Comparison of ENCODE assay signal across 28 cellular contexts in the genomic region with DNA sequence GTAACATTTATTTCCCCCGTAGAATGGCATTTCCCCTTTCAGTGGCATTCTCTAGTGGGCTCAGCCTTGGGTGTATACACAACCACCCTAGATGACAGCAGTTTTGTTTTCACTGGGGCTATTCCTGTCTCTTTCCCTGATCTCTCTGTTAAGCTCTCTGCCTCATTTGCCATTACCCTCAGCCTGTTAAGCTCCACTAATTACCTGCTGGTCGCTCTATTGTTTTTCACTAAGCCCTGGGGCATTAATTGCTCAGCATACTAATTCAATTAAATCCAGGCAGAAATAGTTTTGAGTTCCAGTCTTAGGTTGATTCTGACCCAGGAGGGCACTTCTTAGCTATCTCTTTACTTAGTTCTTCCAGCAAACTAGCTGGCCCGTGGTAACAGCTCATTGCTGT.
"Had no signal": no experiment of that assay in that cellular context is flagged by ENCODE, and none has a peak within 500 bp of the region (broad histone marks: within the 10 kb centered on the region; RNA-seq: fewer than 3 reads in every experiment).

No MANE protein-coding gene starts in this region.

- H3K36me3 Mint-ChIP-seq: stimulated activated effector memory CD8-positive, alpha-beta T cell treated with anti-CD3 and anti-CD28 coated beads, Interleukin-12 subunit alpha, Interleukin-12 subunit beta, amount 100 ng/mL, for 72 hours; type B pancreatic cell had no signal

- H3K4me1 Mint-ChIP-seq: nephron progenitor cell; neural crest cell; stimulated activated effector memory CD8-positive, alpha-beta T cell treated with anti-CD3 and anti-CD28 coated beads, Interleukin-12 subunit alpha, Interleukin-12 subunit beta, amount 100 ng/mL, for 72 hours; stimulated activated naive B cell treated with anti-CD40 and anti-IgM and Interleukin-4, amounts not matched to agents 10 μg/mL and 1 μg/mL and 100 μg/mL, for 72 hours had no signal

- H3K4me1 ChIP-seq: parathyroid adenoma, psoas muscle, right lobe of liver, sigmoid colon, thyroid gland, tibial nerve, upper lobe of right lung, uterus had no signal

- ATAC-seq: naive thymus-derived CD8-positive, alpha-beta T cell; psoas muscle; right cardiac atrium; stimulated activated effector memory CD8-positive, alpha-beta T cell treated with anti-CD3 and anti-CD28 coated beads, Interleukin-12 subunit alpha, Interleukin-12 subunit beta, amount 100 ng/mL, for 72 hours; stimulated activated naive B cell treated with anti-CD40 and anti-IgM and Interleukin-4, amounts not matched to agents 10 μg/mL and 1 μg/mL and 100 μg/mL, for 72 hours; upper lobe of right lung had no signal

- H3K9me3 ChIP-seq: ovary, thyroid gland had no signal

- H3K27me3 Mint-ChIP-seq: progenitor cell of endocrine pancreas had no signal

- DNase-seq: nephron progenitor cell; occipital lobe; ovary; psoas muscle; right cardiac atrium; right lobe of liver; sigmoid colon; small intestine; stimulated activated CD4-positive, alpha-beta T cell treated with anti-CD3 and anti-CD28 coated beads, Interleukin-15, amount 100 ng/mL, for 24 hours; stimulated activated CD4-positive, alpha-beta T cell treated with anti-CD3 and anti-CD28 coated beads, Interleukin-2, amount 100 ng/mL, for 24 hours; stimulated activated CD4-positive, alpha-beta T cell treated with anti-CD3 and anti-CD28 coated beads, Interleukin-2, amount 100 ng/mL, for 48 hours; stimulated activated CD4-positive, alpha-beta T cell treated with anti-CD3 and anti-CD28 coated beads, Interleukin-4, amount 100 ng/mL, for 24 hours; stimulated activated naive B cell treated with anti-CD40 and anti-IgM and Interleukin-4, amounts not matched to agents 10 μg/mL and 1 μg/mL and 100 μg/mL, for 72 hours; stimulated activated naive CD4-positive, alpha-beta T cell treated with Interleukin-2 at 50 U/mL for 16 hours; stomach; thyroid gland; uterus had no signal

- H3K4me3 Mint-ChIP-seq: naive thymus-derived CD8-positive, alpha-beta T cell; natural killer cell treated with Interleukin-12 subunit alpha and Interleukin-12 subunit beta and Interleukin-15 and Interleukin-18, amount 100 ng/mL, for 72 hours; nephron progenitor cell; neural crest cell; stimulated activated effector memory CD8-positive, alpha-beta T cell treated with anti-CD3 and anti-CD28 coated beads, Interleukin-12 subunit alpha, Interleukin-12 subunit beta, amount 100 ng/mL, for 72 hours; stimulated activated naive B cell treated with anti-CD40 and anti-IgM and Interleukin-4, amounts not matched to agents 10 μg/mL and 1 μg/mL and 100 μg/mL, for 72 hours; stimulated activated naive CD8-positive, alpha-beta T cell treated with anti-CD3 and anti-CD28 coated beads, Interleukin-15, Interleukin-2, amounts not matched to agents 100 ng/mL and 50 ng/mL, for 24 hours; type B pancreatic cell had no signal

- H3K27ac ChIP-seq: ovary, parathyroid adenoma, psoas muscle, right lobe of liver, sigmoid colon, stomach, thoracic aorta, thyroid gland, tibial nerve, upper lobe of right lung, uterus had no signal

- H3K27ac Mint-ChIP-seq: naive thymus-derived CD8-positive, alpha-beta T cell; natural killer cell treated with Interleukin-12 subunit alpha and Interleukin-12 subunit beta and Interleukin-15 and Interleukin-18, amount 100 ng/mL, for 72 hours; nephron progenitor cell; progenitor cell of endocrine pancreas; stimulated activated effector memory CD8-positive, alpha-beta T cell treated with anti-CD3 and anti-CD28 coated beads, Interleukin-12 subunit alpha, Interleukin-12 subunit beta, amount 100 ng/mL, for 72 hours; stimulated activated naive B cell treated with anti-CD40 and anti-IgM and Interleukin-4, amounts not matched to agents 10 μg/mL and 1 μg/mL and 100 μg/mL, for 72 hours; stimulated activated naive CD8-positive, alpha-beta T cell treated with anti-CD3 and anti-CD28 coated beads, Interleukin-15, Interleukin-2, amounts not matched to agents 100 ng/mL and 50 ng/mL, for 24 hours; type B pancreatic cell had no signal

- H3K36me3 ChIP-seq: ovary, right lobe of liver, sigmoid colon, stomach, thoracic aorta, thyroid gland, tibial nerve, upper lobe of right lung, uterus had no signal

- H3K4me3 ChIP-seq: ovary, psoas muscle, right lobe of liver, sigmoid colon, stomach, thoracic aorta, thyroid gland, tibial nerve, upper lobe of right lung, uterus had no signal

- H3K79me2 ChIP-seq: parathyroid adenoma had no signal

- H3K27me3 ChIP-seq: ovary, right lobe of liver, thyroid gland, tibial nerve, upper lobe of right lung, uterus had no signal

- H2AFZ ChIP-seq: parathyroid adenoma had no signal

- H3K9ac ChIP-seq: parathyroid adenoma had no signal
